3 cellular contexts compared by ENCODE assay signal in the genomic region with DNA sequence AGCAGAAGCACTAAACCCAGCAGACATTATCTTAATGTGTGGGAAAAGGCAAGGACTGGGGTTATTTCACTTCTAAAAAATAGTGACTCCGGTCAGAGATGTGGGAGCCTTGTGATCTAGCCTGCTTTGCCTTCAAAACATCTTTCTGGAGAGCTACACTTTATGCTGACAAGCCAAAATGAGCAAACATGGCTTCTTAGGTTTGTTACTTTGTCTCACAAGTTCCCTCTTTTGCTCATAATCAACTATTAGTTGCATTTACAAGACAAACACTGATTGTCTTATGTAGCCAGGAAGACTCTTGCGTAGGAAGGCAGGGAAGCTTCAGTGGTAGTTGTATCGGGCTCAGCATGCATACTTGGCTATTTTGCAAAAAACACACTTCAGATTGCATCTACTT.
TF ChIP-seq lines count a peak whose summit lies in the region.

No MANE protein-coding gene starts in this region.

TF ChIP-seq in GM23338, 12 proteins besides CTCF, POLR2A, EP300 and RAD21:
- no peak for TF ChIP-seq EZH2 (IDR thresholded peaks at IDR 0.05; ENCODE audit: low read depth, unreplicated experiment)
TF ChIP-seq in GM23338: peak in this region for 0.

TF ChIP-seq in IMR-90, 13 proteins besides CTCF, POLR2A, EP300 and RAD21:
- TF ChIP-seq, protein P1, sequence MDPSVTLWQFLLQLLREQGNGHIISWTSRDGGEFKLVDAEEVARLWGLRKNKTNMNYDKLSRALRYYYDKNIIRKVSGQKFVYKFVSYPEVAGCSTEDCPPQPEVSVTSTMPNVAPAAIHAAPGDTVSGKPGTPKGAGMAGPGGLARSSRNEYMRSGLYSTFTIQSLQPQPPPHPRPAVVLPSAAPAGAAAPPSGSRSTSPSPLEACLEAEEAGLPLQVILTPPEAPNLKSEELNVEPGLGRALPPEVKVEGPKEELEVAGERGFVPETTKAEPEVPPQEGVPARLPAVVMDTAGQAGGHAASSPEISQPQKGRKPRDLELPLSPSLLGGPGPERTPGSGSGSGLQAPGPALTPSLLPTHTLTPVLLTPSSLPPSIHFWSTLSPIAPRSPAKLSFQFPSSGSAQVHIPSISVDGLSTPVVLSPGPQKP (IDR thresholded peaks at IDR 0.05; ENCODE audit: borderline replicate concordance, low read depth, low read length), result no peak
- TF ChIP-seq MAFK (IDR thresholded peaks at IDR 0.05; ENCODE audit: low read depth, low read length), result peak; percentile 71

TF ChIP-seq in K562, 482 proteins besides CTCF, POLR2A, EP300 and RAD21:
- no peak for TF ChIP-seq ESRRA (IDR thresholded peaks at IDR 0.05; ENCODE audit: borderline replicate concordance, low read depth)
- no peak for TF ChIP-seq EP400 (IDR thresholded peaks at IDR 0.05)
- TF ChIP-seq, protein P2, sequence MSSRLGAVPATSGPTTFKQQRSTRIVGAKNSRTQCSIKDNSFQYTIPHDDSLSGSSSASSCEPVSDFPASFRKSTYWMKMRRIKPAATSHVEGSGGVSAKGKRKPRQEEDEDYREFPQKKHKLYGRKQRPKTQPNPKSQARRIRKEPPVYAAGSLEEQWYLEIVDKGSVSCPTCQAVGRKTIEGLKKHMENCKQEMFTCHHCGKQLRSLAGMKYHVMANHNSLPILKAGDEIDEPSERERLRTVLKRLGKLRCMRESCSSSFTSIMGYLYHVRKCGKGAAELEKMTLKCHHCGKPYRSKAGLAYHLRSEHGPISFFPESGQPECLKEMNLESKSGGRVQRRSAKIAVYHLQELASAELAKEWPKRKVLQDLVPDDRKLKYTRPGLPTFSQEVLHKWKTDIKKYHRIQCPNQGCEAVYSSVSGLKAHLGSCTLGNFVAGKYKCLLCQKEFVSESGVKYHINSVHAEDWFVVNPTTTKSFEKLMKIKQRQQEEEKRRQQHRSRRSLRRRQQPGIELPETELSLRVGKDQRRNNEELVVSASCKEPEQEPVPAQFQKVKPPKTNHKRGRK (tag; IDR thresholded peaks at IDR 0.05), result no peak
- TF ChIP-seq, protein P3, sequence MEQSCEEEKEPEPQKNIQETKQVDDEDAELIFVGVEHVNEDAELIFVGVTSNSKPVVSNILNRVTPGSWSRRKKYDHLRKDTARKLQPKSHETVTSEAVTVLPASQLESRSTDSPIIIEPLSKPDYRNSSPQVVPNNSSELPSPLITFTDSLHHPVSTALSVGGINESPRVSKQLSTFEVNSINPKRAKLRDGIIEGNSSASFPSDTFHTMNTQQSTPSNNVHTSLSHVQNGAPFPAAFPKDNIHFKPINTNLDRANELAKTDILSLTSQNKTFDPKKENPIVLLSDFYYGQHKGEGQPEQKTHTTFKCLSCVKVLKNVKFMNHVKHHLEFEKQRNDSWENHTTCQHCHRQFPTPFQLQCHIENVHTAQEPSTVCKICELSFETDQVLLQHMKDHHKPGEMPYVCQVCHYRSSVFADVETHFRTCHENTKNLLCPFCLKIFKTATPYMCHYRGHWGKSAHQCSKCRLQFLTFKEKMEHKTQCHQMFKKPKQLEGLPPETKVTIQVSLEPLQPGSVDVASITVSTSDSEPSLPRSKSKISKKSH (CRISPR knock-in tag; IDR thresholded peaks at IDR 0.05), result no peak
- TF ChIP-seq, protein P4, sequence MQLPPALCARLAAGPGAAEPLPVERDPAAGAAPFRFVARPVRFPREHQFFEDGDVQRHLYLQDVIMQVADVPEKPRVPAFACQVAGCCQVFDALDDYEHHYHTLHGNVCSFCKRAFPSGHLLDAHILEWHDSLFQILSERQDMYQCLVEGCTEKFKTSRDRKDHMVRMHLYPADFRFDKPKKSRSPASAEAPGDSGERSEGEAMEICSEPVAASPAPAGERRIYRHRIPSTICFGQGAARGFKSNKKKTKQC (CRISPR knock-in tag; IDR thresholded peaks at IDR 0.05), result no peak
- peak; percentile 67 for TF ChIP-seq MAFK (IDR thresholded peaks at IDR 0.05; ENCODE audit: low read length)
- TF ChIP-seq MAFG (tag; conservative IDR thresholded peaks at IDR 0.05), result peak; percentile 77
- TF ChIP-seq ZNF778 (CRISPR knock-in tag; IDR thresholded peaks at IDR 0.05), result no peak
- no peak for TF ChIP-seq MAZ (CRISPR knock-in tag; conservative IDR thresholded peaks at IDR 0.05 in 1 of 2, IDR thresholded peaks at IDR 0.05 in 1 of 2)
- TF ChIP-seq NBN (IDR thresholded peaks at IDR 0.05; ENCODE audit: low read depth), result no peak
- TF ChIP-seq NFE2 (IDR thresholded peaks at IDR 0.05; ENCODE audit: low read depth), result no peak
- TF ChIP-seq, protein P5, sequence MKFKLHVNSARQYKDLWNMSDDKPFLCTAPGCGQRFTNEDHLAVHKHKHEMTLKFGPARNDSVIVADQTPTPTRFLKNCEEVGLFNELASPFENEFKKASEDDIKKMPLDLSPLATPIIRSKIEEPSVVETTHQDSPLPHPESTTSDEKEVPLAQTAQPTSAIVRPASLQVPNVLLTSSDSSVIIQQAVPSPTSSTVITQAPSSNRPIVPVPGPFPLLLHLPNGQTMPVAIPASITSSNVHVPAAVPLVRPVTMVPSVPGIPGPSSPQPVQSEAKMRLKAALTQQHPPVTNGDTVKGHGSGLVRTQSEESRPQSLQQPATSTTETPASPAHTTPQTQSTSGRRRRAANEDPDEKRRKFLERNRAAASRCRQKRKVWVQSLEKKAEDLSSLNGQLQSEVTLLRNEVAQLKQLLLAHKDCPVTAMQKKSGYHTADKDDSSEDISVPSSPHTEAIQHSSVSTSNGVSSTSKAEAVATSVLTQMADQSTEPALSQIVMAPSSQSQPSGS (CRISPR knock-in tag; IDR thresholded peaks at IDR 0.05), result no peak
- TF ChIP-seq, protein P6, sequence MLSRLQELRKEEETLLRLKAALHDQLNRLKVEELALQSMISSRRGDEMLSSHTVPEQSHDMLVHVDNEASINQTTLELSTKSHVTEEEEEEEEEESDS (CRISPR knock-in tag; IDR thresholded peaks at IDR 0.05), result no peak
- TF ChIP-seq, protein P7, sequence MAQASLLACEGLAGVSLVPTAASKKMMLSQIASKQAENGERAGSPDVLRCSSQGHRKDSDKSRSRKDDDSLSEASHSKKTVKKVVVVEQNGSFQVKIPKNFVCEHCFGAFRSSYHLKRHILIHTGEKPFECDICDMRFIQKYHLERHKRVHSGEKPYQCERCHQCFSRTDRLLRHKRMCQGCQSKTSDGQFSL (CRISPR knock-in tag; IDR thresholded peaks at IDR 0.05), result no peak
- TF ChIP-seq, protein P7 (tag; IDR thresholded peaks at IDR 0.05), result no peak
- no peak for TF ChIP-seq DMBX1 (CRISPR knock-in tag; IDR thresholded peaks at IDR 0.05; ENCODE audit: borderline replicate concordance)
- TF ChIP-seq, protein P8, sequence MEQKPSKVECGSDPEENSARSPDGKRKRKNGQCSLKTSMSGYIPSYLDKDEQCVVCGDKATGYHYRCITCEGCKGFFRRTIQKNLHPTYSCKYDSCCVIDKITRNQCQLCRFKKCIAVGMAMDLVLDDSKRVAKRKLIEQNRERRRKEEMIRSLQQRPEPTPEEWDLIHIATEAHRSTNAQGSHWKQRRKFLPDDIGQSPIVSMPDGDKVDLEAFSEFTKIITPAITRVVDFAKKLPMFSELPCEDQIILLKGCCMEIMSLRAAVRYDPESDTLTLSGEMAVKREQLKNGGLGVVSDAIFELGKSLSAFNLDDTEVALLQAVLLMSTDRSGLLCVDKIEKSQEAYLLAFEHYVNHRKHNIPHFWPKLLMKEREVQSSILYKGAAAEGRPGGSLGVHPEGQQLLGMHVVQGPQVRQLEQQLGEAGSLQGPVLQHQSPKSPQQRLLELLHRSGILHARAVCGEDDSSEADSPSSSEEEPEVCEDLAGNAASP (IDR thresholded peaks at IDR 0.05), result no peak
- TF ChIP-seq C11orf30 (IDR thresholded peaks at IDR 0.05; ENCODE audit: low read depth), result peak; percentile 83
- no peak for TF ChIP-seq ZNF695 (CRISPR knock-in tag; IDR thresholded peaks at IDR 0.05)
- TF ChIP-seq ARNT (IDR thresholded peaks at IDR 0.05), result no peak
- no peak for TF ChIP-seq ZNF134 (CRISPR knock-in tag; conservative IDR thresholded peaks at IDR 0.05)
- no peak for TF ChIP-seq YY1 (IDR thresholded peaks at IDR 0.05; ENCODE audit: borderline replicate concordance in 1 of 3, control insufficient read depth in 1 of 3, extremely low read depth in 1 of 3, insufficient read depth in 3 of 3, insufficient read length in 1 of 3, insufficient replicate concordance in 2 of 3, low read depth in 1 of 3, low read length in 2 of 3)
- TF ChIP-seq ZNF785 (CRISPR knock-in tag; IDR thresholded peaks at IDR 0.05), result no peak
- TF ChIP-seq ZNF316 (IDR thresholded peaks at IDR 0.05), result peak; percentile 91
- no peak for TF ChIP-seq IRF2 (CRISPR knock-in tag; IDR thresholded peaks at IDR 0.05)
- TF ChIP-seq MAFF (IDR thresholded peaks at IDR 0.05; ENCODE audit: low read length), result peak; percentile 66
- no peak for TF ChIP-seq ZEB2 (IDR thresholded peaks at IDR 0.05)
- TF ChIP-seq NR2C2 (CRISPR knock-in tag; IDR thresholded peaks at IDR 0.05), result no peak
- no peak for TF ChIP-seq NR2C2 (tag; IDR thresholded peaks at IDR 0.05)
- no peak for TF ChIP-seq E2F3 (CRISPR knock-in tag; IDR thresholded peaks at IDR 0.05)
- TF ChIP-seq CBX2 (IDR thresholded peaks at IDR 0.05; ENCODE audit: insufficient read depth, low read length, poor library complexity, severe bottlenecking), result peak; percentile 52
TF ChIP-seq in K562: peak in this region for 6.
